1 cellular context compared by ENCODE assay signal in genomic region chr12:88448337-88448944, GRCh38.
TF ChIP-seq lines count a peak whose summit lies in the region.

No MANE protein-coding gene starts in this region.

TF ChIP-seq in HEK293, 187 proteins besides CTCF, POLR2A, EP300 and RAD21 (continued from another document):
- TF ChIP-seq ZNF449 (tag by site-specific recombination; IDR thresholded peaks at IDR 0.05) = no peak
- no peak for TF ChIP-seq ZNF701 (tag by site-specific recombination; IDR thresholded peaks at IDR 0.05)
- TF ChIP-seq BCL11B (tag by site-specific recombination; IDR thresholded peaks at IDR 0.05; ENCODE audit: low read depth) = no peak
- TF ChIP-seq HOXD13 (CRISPR knock-in tag; IDR thresholded peaks at IDR 0.05; ENCODE audit: borderline replicate concordance) = no peak
- no peak for TF ChIP-seq ZNF366 (tag by site-specific recombination; conservative IDR thresholded peaks at IDR 0.05)
- TF ChIP-seq ZNF558 (tag by site-specific recombination; IDR thresholded peaks at IDR 0.05) = no peak
- no peak for TF ChIP-seq ZNF211 (tag by site-specific recombination; IDR thresholded peaks at IDR 0.05; ENCODE audit: low read depth)
- peak; percentile 68 for TF ChIP-seq FEZF1 (tag by site-specific recombination; IDR thresholded peaks at IDR 0.05)
- no peak for TF ChIP-seq ZNF148 (tag by site-specific recombination; IDR thresholded peaks at IDR 0.05; ENCODE audit: borderline replicate concordance)
- TF ChIP-seq OVOL3 (tag by site-specific recombination; IDR thresholded peaks at IDR 0.05) = no peak
- peak; percentile 30; the same call in 1 of the 2 replicates for TF ChIP-seq ZNF335 (tag by site-specific recombination; conservative IDR thresholded peaks at IDR 0.05)
- no peak for TF ChIP-seq ZNF138 (tag by site-specific recombination; IDR thresholded peaks at IDR 0.05; ENCODE audit: borderline replicate concordance)
- TF ChIP-seq ZNF692 (tag by site-specific recombination; IDR thresholded peaks at IDR 0.05) = no peak
- TF ChIP-seq GLIS1 (tag by site-specific recombination; IDR thresholded peaks at IDR 0.05) = peak; percentile 90
- TF ChIP-seq SCRT2 (tag by site-specific recombination; IDR thresholded peaks at IDR 0.05) = 0 out of 2 replicates have a peak, but pooled peaks have one; percentile 12
- TF ChIP-seq SETDB1 (IDR thresholded peaks at IDR 0.05; ENCODE audit: insufficient read length, low read length) = no peak
- no peak for TF ChIP-seq ATF2 (tag by site-specific recombination; IDR thresholded peaks at IDR 0.05; ENCODE audit: low read depth)
- no peak for TF ChIP-seq TRIM28 (IDR thresholded peaks at IDR 0.05; ENCODE audit: borderline replicate concordance, low read length)
- TF ChIP-seq KLF10 (tag by site-specific recombination; IDR thresholded peaks at IDR 0.05) = no peak
- no peak for TF ChIP-seq INSM2 (tag by site-specific recombination; IDR thresholded peaks at IDR 0.05)
- TF ChIP-seq ZSCAN23 (tag by site-specific recombination; IDR thresholded peaks at IDR 0.05) = no peak
- TF ChIP-seq ZIC2 (tag by site-specific recombination; IDR thresholded peaks at IDR 0.05) = peak; percentile 80
- TF ChIP-seq ZNF23 (tag by site-specific recombination; IDR thresholded peaks at IDR 0.05; ENCODE audit: borderline replicate concordance) = no peak
- 0 out of 2 replicates have a peak, but pooled peaks have one; percentile 65 for TF ChIP-seq GFI1B (tag by site-specific recombination; IDR thresholded peaks at IDR 0.05)
- peak; percentile 22; the same call in 1 of the 2 replicates for TF ChIP-seq ZNF394 (tag by site-specific recombination; IDR thresholded peaks at IDR 0.05; ENCODE audit: borderline replicate concordance)
- TF ChIP-seq ZNF747 (tag by site-specific recombination; IDR thresholded peaks at IDR 0.05) = no peak
- TF ChIP-seq ZFHX2 (tag by site-specific recombination; conservative IDR thresholded peaks at IDR 0.05) = no peak
- no peak for TF ChIP-seq ZNF473 (tag by site-specific recombination; IDR thresholded peaks at IDR 0.05)
- TF ChIP-seq ZEB2 (tag by site-specific recombination; IDR thresholded peaks at IDR 0.05) = no peak
